1 cellular context compared by ENCODE assay signal in genomic region chr17:30290696-30291570, GRCh38.
TF ChIP-seq lines count a peak whose summit lies in the region.

No MANE protein-coding gene starts in this region.

TF ChIP-seq in HepG2, 621 proteins besides CTCF, POLR2A, EP300 and RAD21 (continued from another document and continues in another):
- TF ChIP-seq, protein P1, sequence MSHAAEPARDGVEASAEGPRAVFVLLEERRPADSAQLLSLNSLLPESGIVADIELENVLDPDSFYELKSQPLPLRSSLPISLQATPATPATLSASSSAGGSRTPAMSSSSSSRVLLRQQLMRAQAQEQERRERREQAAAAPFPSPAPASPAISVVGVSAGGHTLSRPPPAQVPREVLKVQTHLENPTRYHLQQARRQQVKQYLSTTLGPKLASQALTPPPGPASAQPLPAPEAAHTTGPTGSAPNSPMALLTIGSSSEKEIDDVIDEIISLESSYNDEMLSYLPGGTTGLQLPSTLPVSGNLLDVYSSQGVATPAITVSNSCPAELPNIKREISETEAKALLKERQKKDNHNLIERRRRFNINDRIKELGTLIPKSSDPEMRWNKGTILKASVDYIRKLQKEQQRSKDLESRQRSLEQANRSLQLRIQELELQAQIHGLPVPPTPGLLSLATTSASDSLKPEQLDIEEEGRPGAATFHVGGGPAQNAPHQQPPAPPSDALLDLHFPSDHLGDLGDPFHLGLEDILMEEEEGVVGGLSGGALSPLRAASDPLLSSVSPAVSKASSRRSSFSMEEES (CRISPR knock-in tag; IDR thresholded peaks at IDR 0.05) = no peak
- TF ChIP-seq ZNF615 (CRISPR knock-in tag; IDR thresholded peaks at IDR 0.05; ENCODE audit: borderline replicate concordance) (no peak), ZNF33A (CRISPR knock-in tag; IDR thresholded peaks at IDR 0.05; ENCODE audit: borderline replicate concordance) (no peak), GATAD2A (CRISPR knock-in tag; IDR thresholded peaks at IDR 0.05) (peak; percentile 16; the same call in 1 of the 2 replicates), ZNF350 (CRISPR knock-in tag; IDR thresholded peaks at IDR 0.05; ENCODE audit: borderline replicate concordance, low read depth) (peak; percentile 59; the same call in 1 of the 2 replicates), GABPB1 (CRISPR knock-in tag; IDR thresholded peaks at IDR 0.05) (no peak), ZNF124 (CRISPR knock-in tag; IDR thresholded peaks at IDR 0.05) (no peak; the same call in 1 of the 2 replicates), ZNF282 (IDR thresholded peaks at IDR 0.05; ENCODE audit: partially characterized antibody) (no peak), RBM22 (optimal IDR thresholded peaks at IDR 0.05; ENCODE audit: low read length) (no peak), CEBPG (CRISPR knock-in tag; IDR thresholded peaks at IDR 0.05) (no peak), RXRB (CRISPR knock-in tag; IDR thresholded peaks at IDR 0.05; ENCODE audit: borderline replicate concordance) (no peak), TERF1 (CRISPR knock-in tag; IDR thresholded peaks at IDR 0.05) (no peak), ZNF570 (CRISPR knock-in tag; IDR thresholded peaks at IDR 0.05; ENCODE audit: borderline replicate concordance) (no peak), CHD4 (IDR thresholded peaks at IDR 0.05; ENCODE audit: borderline replicate concordance, low read length) (no peak), ZNF431 (CRISPR knock-in tag; IDR thresholded peaks at IDR 0.05; ENCODE audit: borderline replicate concordance, low read depth) (peak; percentile 37; the same call in 1 of the 2 replicates), HMGA1 (CRISPR knock-in tag; conservative IDR thresholded peaks at IDR 0.05) (no peak), NAIF1 (CRISPR knock-in tag; IDR thresholded peaks at IDR 0.05; ENCODE audit: borderline replicate concordance) (0 out of 2 replicates have a peak, but pooled peaks have one; percentile 55), ONECUT2 (CRISPR knock-in tag; IDR thresholded peaks at IDR 0.05) (no peak), ZNF703 (CRISPR knock-in tag; IDR thresholded peaks at IDR 0.05; ENCODE audit: borderline replicate concordance) (no peak), KDM4B (CRISPR knock-in tag; IDR thresholded peaks at IDR 0.05) (no peak), CREB1 (IDR thresholded peaks at IDR 0.05) (no peak), CREB1 (CRISPR knock-in tag; IDR thresholded peaks at IDR 0.05) (no peak), ARID4A (CRISPR knock-in tag; IDR thresholded peaks at IDR 0.05; ENCODE audit: borderline replicate concordance) (0 out of 2 replicates have a peak, but pooled peaks have one; percentile 58), ZNF235 (CRISPR knock-in tag; IDR thresholded peaks at IDR 0.05; ENCODE audit: borderline replicate concordance) (no peak), RNF219 (CRISPR knock-in tag; IDR thresholded peaks at IDR 0.05) (0 out of 2 replicates have a peak, but pooled peaks have one; percentile 71), KDM5B (CRISPR knock-in tag; IDR thresholded peaks at IDR 0.05; ENCODE audit: borderline replicate concordance) (no peak), POLR2G (IDR thresholded peaks at IDR 0.05; ENCODE audit: low read depth, low read length) (peak; percentile 36; the same call in 1 of the 2 replicates), GMEB1 (CRISPR knock-in tag; IDR thresholded peaks at IDR 0.05; ENCODE audit: borderline replicate concordance) (no peak), SIX4 (CRISPR knock-in tag; IDR thresholded peaks at IDR 0.05) (no peak), ZNF552 (CRISPR knock-in tag; IDR thresholded peaks at IDR 0.05; ENCODE audit: borderline replicate concordance) (no peak; the same call in 1 of the 2 replicates), WIZ (CRISPR knock-in tag; IDR thresholded peaks at IDR 0.05) (0 out of 2 replicates have a peak, but pooled peaks have one; percentile 4)
- TF ChIP-seq, protein P2, sequence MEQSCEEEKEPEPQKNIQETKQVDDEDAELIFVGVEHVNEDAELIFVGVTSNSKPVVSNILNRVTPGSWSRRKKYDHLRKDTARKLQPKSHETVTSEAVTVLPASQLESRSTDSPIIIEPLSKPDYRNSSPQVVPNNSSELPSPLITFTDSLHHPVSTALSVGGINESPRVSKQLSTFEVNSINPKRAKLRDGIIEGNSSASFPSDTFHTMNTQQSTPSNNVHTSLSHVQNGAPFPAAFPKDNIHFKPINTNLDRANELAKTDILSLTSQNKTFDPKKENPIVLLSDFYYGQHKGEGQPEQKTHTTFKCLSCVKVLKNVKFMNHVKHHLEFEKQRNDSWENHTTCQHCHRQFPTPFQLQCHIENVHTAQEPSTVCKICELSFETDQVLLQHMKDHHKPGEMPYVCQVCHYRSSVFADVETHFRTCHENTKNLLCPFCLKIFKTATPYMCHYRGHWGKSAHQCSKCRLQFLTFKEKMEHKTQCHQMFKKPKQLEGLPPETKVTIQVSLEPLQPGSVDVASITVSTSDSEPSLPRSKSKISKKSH (CRISPR knock-in tag; IDR thresholded peaks at IDR 0.05; ENCODE audit: borderline replicate concordance) = peak; percentile 27; the same call in 1 of the 2 replicates
- TF ChIP-seq, protein P3, sequence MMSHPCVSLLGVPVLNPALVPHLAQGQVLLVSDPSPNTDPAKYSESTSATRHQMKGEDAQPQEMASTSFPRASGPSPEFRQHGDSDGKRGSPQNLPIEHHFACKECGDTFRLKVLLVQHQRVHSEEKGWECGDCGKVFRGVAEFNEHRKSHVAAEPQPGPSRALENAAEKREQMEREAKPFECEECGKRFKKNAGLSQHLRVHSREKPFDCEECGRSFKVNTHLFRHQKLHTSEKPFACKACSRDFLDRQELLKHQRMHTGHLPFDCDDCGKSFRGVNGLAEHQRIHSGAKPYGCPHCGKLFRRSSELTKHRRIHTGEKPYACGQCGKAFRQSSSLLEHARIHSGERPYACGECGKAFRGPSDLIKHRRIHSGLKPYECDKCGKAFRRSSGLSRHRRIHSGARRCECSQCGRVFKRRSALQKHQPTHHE (CRISPR knock-in tag; IDR thresholded peaks at IDR 0.05; ENCODE audit: borderline replicate concordance) = no peak
- TF ChIP-seq, protein P4, sequence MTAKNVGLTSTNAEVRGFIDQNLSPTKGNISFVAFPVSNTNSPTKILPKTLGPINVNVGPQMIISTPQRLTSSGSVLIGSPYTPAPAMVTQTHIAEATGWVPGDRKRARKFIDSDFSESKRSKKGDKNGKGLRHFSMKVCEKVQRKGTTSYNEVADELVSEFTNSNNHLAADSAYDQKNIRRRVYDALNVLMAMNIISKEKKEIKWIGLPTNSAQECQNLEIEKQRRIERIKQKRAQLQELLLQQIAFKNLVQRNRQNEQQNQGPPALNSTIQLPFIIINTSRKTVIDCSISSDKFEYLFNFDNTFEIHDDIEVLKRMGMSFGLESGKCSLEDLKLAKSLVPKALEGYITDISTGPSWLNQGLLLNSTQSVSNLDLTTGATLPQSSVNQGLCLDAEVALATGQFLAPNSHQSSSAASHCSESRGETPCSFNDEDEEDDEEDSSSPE (CRISPR knock-in tag; IDR thresholded peaks at IDR 0.05) = peak; percentile 57
- TF ChIP-seq, protein P5, sequence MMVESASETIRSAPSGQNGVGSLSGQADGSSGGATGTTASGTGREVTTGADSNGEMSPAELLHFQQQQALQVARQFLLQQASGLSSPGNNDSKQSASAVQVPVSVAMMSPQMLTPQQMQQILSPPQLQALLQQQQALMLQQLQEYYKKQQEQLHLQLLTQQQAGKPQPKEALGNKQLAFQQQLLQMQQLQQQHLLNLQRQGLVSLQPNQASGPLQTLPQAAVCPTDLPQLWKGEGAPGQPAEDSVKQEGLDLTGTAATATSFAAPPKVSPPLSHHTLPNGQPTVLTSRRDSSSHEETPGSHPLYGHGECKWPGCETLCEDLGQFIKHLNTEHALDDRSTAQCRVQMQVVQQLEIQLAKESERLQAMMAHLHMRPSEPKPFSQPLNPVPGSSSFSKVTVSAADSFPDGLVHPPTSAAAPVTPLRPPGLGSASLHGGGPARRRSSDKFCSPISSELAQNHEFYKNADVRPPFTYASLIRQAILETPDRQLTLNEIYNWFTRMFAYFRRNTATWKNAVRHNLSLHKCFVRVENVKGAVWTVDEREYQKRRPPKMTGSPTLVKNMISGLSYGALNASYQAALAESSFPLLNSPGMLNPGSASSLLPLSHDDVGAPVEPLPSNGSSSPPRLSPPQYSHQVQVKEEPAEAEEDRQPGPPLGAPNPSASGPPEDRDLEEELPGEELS (CRISPR knock-in tag; IDR thresholded peaks at IDR 0.05) = no peak
- TF ChIP-seq, protein P6, sequence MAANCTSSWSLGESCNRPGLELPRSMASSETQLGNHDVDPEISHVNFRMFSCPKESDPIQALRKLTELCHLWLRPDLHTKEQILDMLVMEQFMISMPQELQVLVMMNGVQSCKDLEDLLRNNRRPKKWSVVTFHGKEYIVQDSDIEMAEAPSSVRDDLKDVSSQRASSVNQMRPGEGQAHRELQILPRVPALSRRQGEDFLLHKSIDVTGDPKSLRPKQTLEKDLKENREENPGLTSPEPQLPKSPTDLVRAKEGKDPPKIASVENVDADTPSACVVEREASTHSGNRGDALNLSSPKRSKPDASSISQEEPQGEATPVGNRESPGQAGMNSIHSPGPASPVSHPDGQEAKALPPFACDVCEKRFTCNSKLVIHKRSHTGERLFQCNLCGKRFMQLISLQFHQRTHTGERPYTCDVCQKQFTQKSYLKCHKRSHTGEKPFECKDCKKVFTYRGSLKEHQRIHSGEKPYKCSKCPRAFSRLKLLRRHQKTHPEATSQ (CRISPR knock-in tag; IDR thresholded peaks at IDR 0.05; ENCODE audit: borderline replicate concordance) = no peak
- TF ChIP-seq, protein P7, sequence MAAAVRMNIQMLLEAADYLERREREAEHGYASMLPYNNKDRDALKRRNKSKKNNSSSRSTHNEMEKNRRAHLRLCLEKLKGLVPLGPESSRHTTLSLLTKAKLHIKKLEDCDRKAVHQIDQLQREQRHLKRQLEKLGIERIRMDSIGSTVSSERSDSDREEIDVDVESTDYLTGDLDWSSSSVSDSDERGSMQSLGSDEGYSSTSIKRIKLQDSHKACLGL (CRISPR knock-in tag; IDR thresholded peaks at IDR 0.05) = no peak; the same call in 1 of the 2 replicates
